In genomic region chrX:116317409-116317808, GRCh38 we compare ENCODE assay signal across 11 cellular contexts.
A peak's percentile ranks its signal among the peaks of the same experiment; 100 is the strongest.
DNase-seq lines count a peak whose midpoint lies in the region; ATAC-seq and TF ChIP-seq lines count a peak whose summit lies in the region.
"Had no signal": no experiment of that assay in that cellular context is flagged by ENCODE, and none has a peak within 500 bp of the region (broad histone marks: within the 10 kb centered on the region; RNA-seq: fewer than 3 reads in every experiment).

No MANE protein-coding gene starts in this region.

- no peaks in the 10 kb centered on the region for H3K4me1 Mint-ChIP-seq in activated T-helper 2 cell treated with anti-CD3 and anti-CD28 coated beads, Interferon-gamma antibody, Interleukin-2, Interleukin-4, amounts not matched to agents 10 μg/mL and 5 μg/mL and 100 μg/mL, durations not matched to agents 14 hours and 24 hours and 36 hours (ENCODE audit: low read depth)
- H3K4me1 Mint-ChIP-seq: CD14-positive monocyte had no signal

- no peak overlapping the region for H3K4me2 ChIP-seq in fibroblast of lung (ENCODE audit: extremely low read depth, insufficient read depth, low read length)

- H3K27me3 Mint-ChIP-seq in activated T-helper 2 cell treated with anti-CD3 and anti-CD28 coated beads, Interferon-gamma antibody, Interleukin-2, Interleukin-4, amounts not matched to agents 10 μg/mL and 5 μg/mL and 100 μg/mL, durations not matched to agents 14 hours and 24 hours and 36 hours (ENCODE audit: low read depth): no peaks in the 10 kb centered on the region

- no peak overlapping the region for H3K4me3 Mint-ChIP-seq in activated T-helper 2 cell treated with anti-CD3 and anti-CD28 coated beads, Interferon-gamma antibody, Interleukin-2, Interleukin-4, amounts not matched to agents 10 μg/mL and 5 μg/mL and 100 μg/mL, durations not matched to agents 14 hours and 24 hours and 36 hours (ENCODE audit: low read depth)
- H3K4me3 Mint-ChIP-seq: CD14-positive monocyte had no signal

- H3K9ac ChIP-seq in fibroblast of lung (ENCODE audit: insufficient read depth, low read length): no peak overlapping the region

- H3K4me3 ChIP-seq in fibroblast of lung (replicated peaks in 1 of 4; ENCODE audit: control extremely low read depth in 1 of 4, insufficient read depth in 1 of 4, low read depth in 3 of 4, low read length in 4 of 4): no peak overlapping the region
- H3K4me3 ChIP-seq: prostate gland had no signal

- no peak for ATAC-seq in GM21723 (IDR thresholded peaks at IDR 0.05; ENCODE audit: unreplicated experiment)

- no peak for TF ChIP-seq CTCF in fibroblast of lung (conservative IDR thresholded peaks at IDR 0.05 in 1 of 2, IDR thresholded peaks at IDR 0.05 in 1 of 2; ENCODE audit: low read depth in 1 of 2, low read length in 2 of 2)

- no peaks in the 10 kb centered on the region for H3K9me3 ChIP-seq in fibroblast of lung (ENCODE audit: control insufficient read depth, insufficient read depth, low read depth, low read length)
- H3K9me3 ChIP-seq: prostate gland had no signal

- no peaks in the 10 kb centered on the region for H3K27me3 ChIP-seq in fibroblast of lung (ENCODE audit: control insufficient read depth, insufficient read depth, low read length)

- no peaks in the 10 kb centered on the region for H3K4me1 ChIP-seq in fibroblast of lung (ENCODE audit: control insufficient read depth, extremely low read depth, insufficient read depth, low read length)
- H3K4me1 ChIP-seq: prostate gland had no signal

- H3K27ac Mint-ChIP-seq in activated T-helper 2 cell treated with anti-CD3 and anti-CD28 coated beads, Interferon-gamma antibody, Interleukin-2, Interleukin-4, amounts not matched to agents 10 μg/mL and 5 μg/mL and 100 μg/mL, durations not matched to agents 14 hours and 24 hours and 36 hours: no peak overlapping the region
- H3K27ac Mint-ChIP-seq: CD14-positive monocyte had no signal

- H2AFZ ChIP-seq in fibroblast of lung (ENCODE audit: low read length): no peak overlapping the region

- H3K79me2 ChIP-seq in fibroblast of lung (ENCODE audit: control insufficient read depth, insufficient read depth, low read length): no peaks in the 10 kb centered on the region

- H3K36me3 Mint-ChIP-seq in activated T-helper 2 cell treated with anti-CD3 and anti-CD28 coated beads, Interferon-gamma antibody, Interleukin-2, Interleukin-4, amounts not matched to agents 10 μg/mL and 5 μg/mL and 100 μg/mL, durations not matched to agents 14 hours and 24 hours and 36 hours (ENCODE audit: low read depth): no peaks in the 10 kb centered on the region
- H3K36me3 Mint-ChIP-seq: CD14-positive monocyte had no signal

- intact Hi-C loops in activated T-helper 2 cell treated with anti-CD3 and anti-CD28 coated beads, Interferon-gamma antibody, Interleukin-2, Interleukin-4, amounts not matched to agents 10 μg/mL and 5 μg/mL and 100 μg/mL, durations not matched to agents 14 hours and 24 hours and 36 hours (cut with micrococcal nuclease): no loop called here

- H3K36me3 ChIP-seq in fibroblast of lung (ENCODE audit: control insufficient read depth, insufficient read depth, low read length): no peaks in the 10 kb centered on the region
- H3K36me3 ChIP-seq: prostate gland had no signal

- no peaks in the 10 kb centered on the region for H4K20me1 ChIP-seq in fibroblast of lung (ENCODE audit: control insufficient read depth, extremely low read depth, insufficient read depth, low read length)

- DNase-seq in EH (ENCODE audit: low read depth): peak; percentile 0
- DNase-seq in RPMI8226: peak; percentile 64
- peak; percentile 72 to 85 for DNase-seq in fibroblast of lung (ENCODE audit: low read depth in 2 of 2)
- peak; percentile 1 for DNase-seq in midbrain (lab: John Stamatoyannopoulos, UW)
- DNase-seq in DMS153 (lab: John Stamatoyannopoulos, UW): no peak
- DNase-seq in activated T-helper 2 cell treated with anti-CD3 and anti-CD28 coated beads, Interferon-gamma antibody, Interleukin-2, Interleukin-4, amounts not matched to agents 10 μg/mL and 5 μg/mL and 100 μg/mL, durations not matched to agents 14 hours and 24 hours and 36 hours (ENCODE audit: low spot score): no peak
- DNase-seq in activated T-cell treated with anti-CD3 and anti-CD28 coated beads for 4 hours: no peak
- DNase-seq: NCI-H1694 treated with DMSO at 0.1 percent for 48 hours had no signal

- no peaks in the 10 kb centered on the region for H3K9me3 Mint-ChIP-seq in activated T-helper 2 cell treated with anti-CD3 and anti-CD28 coated beads, Interferon-gamma antibody, Interleukin-2, Interleukin-4, amounts not matched to agents 10 μg/mL and 5 μg/mL and 100 μg/mL, durations not matched to agents 14 hours and 24 hours and 36 hours

- H3K27ac ChIP-seq in fibroblast of lung (ENCODE audit: insufficient read depth, low read length): no peak overlapping the region
- H3K27ac ChIP-seq: prostate gland had no signal

Comparison
In these comparisons a context has a peak if more than half of its experiments do, and no peak if none do; other contexts are left out.
1. DNase-seq: peak in EH (single experiment), RPMI8226 (single experiment), fibroblast of lung (2 of 2) and midbrain (single experiment); none in DMS153 (single experiment), activated T-helper 2 cell treated with anti-CD3 and anti-CD28 coated beads, Interferon-gamma antibody, Interleukin-2, Interleukin-4, amounts not matched to agents 10 μg/mL and 5 μg/mL and 100 μg/mL, durations not matched to agents 14 hours and 24 hours and 36 hours (single experiment) and activated T-cell treated with anti-CD3 and anti-CD28 coated beads for 4 hours (single experiment).